ENCODE assay signal across 2 cellular contexts in the genomic region with DNA sequence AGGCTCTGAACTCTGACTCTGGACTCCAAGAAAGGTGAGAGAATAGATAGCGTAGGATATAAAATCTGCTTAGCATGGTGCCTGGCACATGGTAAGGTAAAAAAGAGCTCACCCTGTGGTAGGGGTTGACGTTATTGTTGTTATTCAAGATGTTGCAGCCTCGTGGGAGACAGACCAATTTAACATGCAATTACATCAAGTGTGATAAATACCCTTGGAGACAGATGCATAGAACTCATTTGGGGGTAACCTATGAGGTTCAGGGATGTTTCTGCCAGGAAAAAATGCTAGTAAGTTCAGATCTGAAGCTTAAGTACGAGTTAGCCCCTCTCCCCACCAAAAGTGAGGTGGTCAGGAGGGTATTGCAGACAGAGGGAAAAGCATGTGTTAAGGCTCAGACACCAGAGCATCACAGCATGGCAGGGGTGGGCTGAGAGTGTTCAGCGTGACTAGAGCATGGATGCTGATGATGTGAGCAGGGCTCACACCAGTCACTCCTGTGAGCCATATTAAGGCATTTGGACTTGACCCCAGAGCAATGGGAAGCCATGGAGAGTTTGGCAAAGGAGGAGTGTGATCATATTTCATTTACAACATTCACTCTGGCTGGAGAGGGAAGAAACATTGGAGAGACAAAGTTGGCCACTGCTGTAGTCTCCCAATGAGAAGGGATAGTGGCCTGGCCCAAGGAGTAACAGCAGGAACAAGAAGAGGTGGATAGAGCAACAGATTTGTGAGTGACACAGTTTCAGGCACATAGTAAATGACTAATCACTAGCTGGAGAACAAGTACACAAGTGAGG.
TF ChIP-seq lines count a peak whose summit lies in the region.

No MANE protein-coding gene starts in this region.

TF ChIP-seq in SK-N-SH treated with all-trans-retinoic acid at 6 μM for 48 hours, 23 proteins besides CTCF, POLR2A, EP300 and RAD21:
- TF ChIP-seq POU6F1 (CRISPR knock-in tag; IDR thresholded peaks at IDR 0.05; ENCODE audit: borderline replicate concordance, low read depth) (no peak), BACH2 (CRISPR knock-in tag; IDR thresholded peaks at IDR 0.05; ENCODE audit: borderline replicate concordance) (no peak), ZFP3 (CRISPR knock-in tag; IDR thresholded peaks at IDR 0.05) (no peak), ISL1 (CRISPR knock-in tag; IDR thresholded peaks at IDR 0.05) (no peak), GLIS3 (CRISPR knock-in tag; IDR thresholded peaks at IDR 0.05) (no peak), ZFP30 (CRISPR knock-in tag; IDR thresholded peaks at IDR 0.05) (no peak), TOX (CRISPR knock-in tag; IDR thresholded peaks at IDR 0.05; ENCODE audit: borderline replicate concordance) (no peak), ARNTL (CRISPR knock-in tag; IDR thresholded peaks at IDR 0.05; ENCODE audit: borderline replicate concordance, low read depth) (no peak), ZNF8 (CRISPR knock-in tag; IDR thresholded peaks at IDR 0.05) (no peak), TCF4 (CRISPR knock-in tag; IDR thresholded peaks at IDR 0.05; ENCODE audit: borderline replicate concordance) (no peak), ZC3H10 (CRISPR knock-in tag; IDR thresholded peaks at IDR 0.05) (no peak), ZNF565 (CRISPR knock-in tag; conservative IDR thresholded peaks at IDR 0.05; ENCODE audit: low read depth) (no peak), SNAI2 (CRISPR knock-in tag; IDR thresholded peaks at IDR 0.05) (no peak), ESRRG (CRISPR knock-in tag; IDR thresholded peaks at IDR 0.05) (no peak)
- TF ChIP-seq, protein P1, sequence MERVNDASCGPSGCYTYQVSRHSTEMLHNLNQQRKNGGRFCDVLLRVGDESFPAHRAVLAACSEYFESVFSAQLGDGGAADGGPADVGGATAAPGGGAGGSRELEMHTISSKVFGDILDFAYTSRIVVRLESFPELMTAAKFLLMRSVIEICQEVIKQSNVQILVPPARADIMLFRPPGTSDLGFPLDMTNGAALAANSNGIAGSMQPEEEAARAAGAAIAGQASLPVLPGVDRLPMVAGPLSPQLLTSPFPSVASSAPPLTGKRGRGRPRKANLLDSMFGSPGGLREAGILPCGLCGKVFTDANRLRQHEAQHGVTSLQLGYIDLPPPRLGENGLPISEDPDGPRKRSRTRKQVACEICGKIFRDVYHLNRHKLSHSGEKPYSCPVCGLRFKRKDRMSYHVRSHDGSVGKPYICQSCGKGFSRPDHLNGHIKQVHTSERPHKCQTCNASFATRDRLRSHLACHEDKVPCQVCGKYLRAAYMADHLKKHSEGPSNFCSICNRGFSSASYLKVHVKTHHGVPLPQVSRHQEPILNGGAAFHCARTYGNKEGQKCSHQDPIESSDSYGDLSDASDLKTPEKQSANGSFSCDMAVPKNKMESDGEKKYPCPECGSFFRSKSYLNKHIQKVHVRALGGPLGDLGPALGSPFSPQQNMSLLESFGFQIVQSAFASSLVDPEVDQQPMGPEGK (CRISPR knock-in tag; IDR thresholded peaks at IDR 0.05; ENCODE audit: borderline replicate concordance) = no peak

TF ChIP-seq in SK-N-SH, 30 proteins besides CTCF, POLR2A, EP300 and RAD21 (continued from another document):
- TF ChIP-seq ELF1 (IDR thresholded peaks at IDR 0.05) (no peak), YY1 (IDR thresholded peaks at IDR 0.05; ENCODE audit: low read depth) (no peak)
TF ChIP-seq in SK-N-SH: peak in this region for 0.
